In the genomic region with DNA sequence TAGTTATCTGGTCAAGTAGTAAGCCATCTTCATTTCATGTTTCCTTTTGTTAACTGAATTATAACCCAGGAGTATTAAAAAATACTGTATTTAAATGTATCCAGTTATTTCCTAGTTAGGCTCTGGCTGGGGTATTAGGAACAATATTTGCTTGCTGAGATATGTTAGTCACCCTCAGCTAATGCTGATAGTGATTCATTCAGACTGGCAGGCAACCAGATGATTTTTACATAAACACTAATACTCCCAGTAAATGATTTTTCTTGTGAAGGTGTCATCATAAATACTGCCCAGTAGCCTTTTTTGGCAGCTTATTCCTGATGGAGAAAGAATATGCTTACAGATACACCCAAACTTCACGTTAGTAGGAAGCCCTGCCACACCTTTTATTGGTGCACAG, we compare ENCODE assay signal across 1 cellular context.
TF ChIP-seq lines count a peak whose summit lies in the region.

No MANE protein-coding gene starts in this region.

TF ChIP-seq in GM12891, 5 proteins besides CTCF, POLR2A, EP300 and RAD21:
- TF ChIP-seq PAX5 (IDR thresholded peaks at IDR 0.05; ENCODE audit: insufficient read depth, low read length, severe bottlenecking) (no peak), SPI1 (IDR thresholded peaks at IDR 0.05; ENCODE audit: low read depth, low read length) (no peak), TAF1 (IDR thresholded peaks at IDR 0.05; ENCODE audit: low read depth, low read length) (no peak), POU2F2 (IDR thresholded peaks at IDR 0.05; ENCODE audit: low read depth, low read length) (no peak), POLR2AphosphoS5 (IDR thresholded peaks at IDR 0.05; ENCODE audit: low read depth, low read length) (no peak)
